7 cellular contexts compared by ENCODE assay signal in the genomic region with DNA sequence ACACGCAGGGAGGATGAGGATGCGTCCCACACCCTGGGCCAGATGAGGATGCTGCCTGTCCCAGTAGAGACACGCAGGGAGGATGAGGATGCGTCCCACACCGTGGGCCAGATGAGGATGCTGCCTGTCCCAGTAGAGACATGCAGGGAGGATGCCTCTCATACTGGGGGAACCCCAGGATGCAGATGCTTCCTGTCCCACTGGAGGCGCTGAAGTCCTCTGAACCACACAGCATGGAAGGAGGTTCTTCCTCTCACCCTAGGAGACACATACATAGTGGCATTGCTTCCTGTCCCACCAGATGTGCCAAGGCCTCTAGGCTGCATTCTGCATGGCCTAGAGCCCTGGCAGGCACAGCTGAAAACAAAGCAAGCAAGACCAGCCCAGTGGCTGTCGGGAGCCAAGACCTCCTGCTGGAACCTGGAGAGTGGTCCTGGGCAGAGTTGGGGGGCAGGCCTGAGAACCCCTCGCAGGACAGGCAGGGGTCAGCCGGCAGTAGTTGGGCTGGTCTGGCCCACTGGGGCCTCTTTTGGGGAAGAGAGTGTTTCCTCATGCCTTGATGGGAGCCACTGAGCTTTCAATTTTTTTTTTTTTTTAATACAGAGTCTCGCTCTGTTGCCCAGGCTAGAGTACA. TPM values are rescaled to one million over a fixed set of nuclear protein-coding genes. Genes with fewer than 3 reads are reported as not detected.
DNase-seq lines count a peak whose midpoint lies in the region; ATAC-seq, FAIRE-seq and TF ChIP-seq lines count a peak whose summit lies in the region.

No MANE protein-coding gene starts in this region.

- H3K4me3 ChIP-seq in OCI-LY3 (ENCODE audit: low read length), result no peak overlapping the region
- no peak overlapping the region for H3K4me3 ChIP-seq in astrocyte (ENCODE audit: insufficient read depth, low read depth, low read length)
- no peak overlapping the region for H3K4me3 ChIP-seq in mucosa of descending colon

- intact Hi-C loops in mucosa of descending colon (cut with DNase I, micrococcal nuclease), result no loop called here

- H3K36me3 ChIP-seq in OCI-LY3 (replicated peaks; ENCODE audit: low read depth, low read length), result no peaks in the 10 kb centered on the region
- H3K36me3 ChIP-seq in astrocyte (ENCODE audit: insufficient read depth, low read length), result no peaks in the 10 kb centered on the region
- no peaks in the 10 kb centered on the region for H3K36me3 ChIP-seq in mucosa of descending colon (ENCODE audit: low read depth)

- H3K4me3 Mint-ChIP-seq in astrocyte (ENCODE audit: unreplicated experiment), result no peak overlapping the region

- H3K9ac ChIP-seq in OCI-LY3 (ENCODE audit: low read length), result no peak overlapping the region
- no peak overlapping the region for H3K9ac ChIP-seq in astrocyte (ENCODE audit: low read length)

- H3K27me3 ChIP-seq in OCI-LY3 (ENCODE audit: low read depth, low read length) (peaks cover 13% of the 10 kb centered on the region), astrocyte (ENCODE audit: insufficient read depth, low read length) (peaks cover 2% of the 10 kb centered on the region)

- H3K4me2 ChIP-seq in OCI-LY3 (ENCODE audit: low read length) (no peak overlapping the region), astrocyte (ENCODE audit: low read length) (no peak overlapping the region)

- DNase-seq in GM03348 (ENCODE audit: low spot score) (peak; percentile 64), astrocyte (ENCODE audit: low read depth) (no peak), mucosa of descending colon (peak in 1 of 3 donors; percentile 39), NCI-H526 treated with DMSO at 0.1 percent for 48 hours (lab: John Stamatoyannopoulos, UW) (no peak), left lobe of liver (ENCODE audit: low spot score) (no peak)

- no peaks in the 10 kb centered on the region for H3K4me1 Mint-ChIP-seq in astrocyte (ENCODE audit: low read depth, unreplicated experiment)

- ATAC-seq in GM21737 (IDR thresholded peaks at IDR 0.05; ENCODE audit: unreplicated experiment), result peak; percentile 60
- ATAC-seq in mucosa of descending colon, result peak; percentile 36
- no peak for ATAC-seq in left lobe of liver

- H4K20me1 ChIP-seq in OCI-LY3 (ENCODE audit: insufficient read depth, low read length), result no peaks in the 10 kb centered on the region
- no peaks in the 10 kb centered on the region for H4K20me1 ChIP-seq in astrocyte (ENCODE audit: insufficient read depth, low read length)

- no peak overlapping the region; the same call in 1 of the 2 replicates for H2AFZ ChIP-seq in OCI-LY3 (ENCODE audit: low read depth, low read length)
- no peak overlapping the region for H2AFZ ChIP-seq in astrocyte (ENCODE audit: low read depth, low read length)

- H3K27ac Mint-ChIP-seq in astrocyte (ENCODE audit: unreplicated experiment), result no peak overlapping the region

- H3K9me3 ChIP-seq in OCI-LY3 (ENCODE audit: insufficient read depth, low read length) (no peaks in the 10 kb centered on the region), astrocyte (ENCODE audit: insufficient read depth, low read depth, low read length) (no peaks in the 10 kb centered on the region), mucosa of descending colon (no peaks in the 10 kb centered on the region)

- H3K36me3 Mint-ChIP-seq in astrocyte (ENCODE audit: low read depth, unreplicated experiment), result no peaks in the 10 kb centered on the region

- no peak overlapping the region for H3K27ac ChIP-seq in OCI-LY3 (ENCODE audit: low read length)
- H3K27ac ChIP-seq in astrocyte (ENCODE audit: low read depth, low read length), result no peak overlapping the region

- H3K79me2 ChIP-seq in OCI-LY3 (ENCODE audit: low read length), result no peaks in the 10 kb centered on the region
- H3K79me2 ChIP-seq in astrocyte (ENCODE audit: insufficient read depth, low read length), result no peaks in the 10 kb centered on the region

- TF ChIP-seq CTCF in OCI-LY3 (IDR thresholded peaks at IDR 0.05; ENCODE audit: low read depth, low read length) (peak; percentile 36), astrocyte (IDR thresholded peaks at IDR 0.05; ENCODE audit: insufficient read depth, low read depth, low read length) (peak; percentile 23), mucosa of descending colon (IDR thresholded peaks at IDR 0.05) (no peak)

- peaks cover 32% of the 10 kb centered on the region for H3K27me3 Mint-ChIP-seq in astrocyte (ENCODE audit: low read depth, unreplicated experiment)

- FAIRE-seq in astrocyte (lab: Jason Lieb, UNC), result no peak

- H3K9me3 Mint-ChIP-seq in astrocyte (ENCODE audit: unreplicated experiment), result no peaks in the 10 kb centered on the region

- H3K4me1 ChIP-seq in OCI-LY3 (ENCODE audit: low read length) (no peaks in the 10 kb centered on the region), astrocyte (ENCODE audit: insufficient read depth, low read length) (peaks cover 2% of the 10 kb centered on the region), mucosa of descending colon (ENCODE audit: low read depth) (peaks cover 9% of the 10 kb centered on the region)

RNA-seq across cellular contexts. Expression of gene HPN, which starts 4.3 kb away (rescaled TPM):
- 0.31 and 0.73 TPM in 2 replicates for total RNA-seq in astrocyte
- under 1 TPM in 2 of 3 donors, not detected in 1; 0.54 to 0.94 TPM for total RNA-seq in mucosa of descending colon
- total RNA-seq in left lobe of liver, result 564 TPM

RNA-seq across cellular contexts. Expression of gene SCN1B, which starts 15.5 kb away (rescaled TPM):
- total RNA-seq in astrocyte (2.1 and 3.0 TPM in 2 replicates), mucosa of descending colon (1 to 10 TPM; 1.6 to 8.8 (median 3.5) TPM), left lobe of liver (4.5 TPM)

RNA-seq across cellular contexts. Expression of gene GRAMD1A, which starts 45.7 kb away (rescaled TPM):
- total RNA-seq in astrocyte (64.6 and 67.4 TPM in 2 replicates), mucosa of descending colon (10 to 100 TPM; 32.5 to 53.1 (median 33.8) TPM), left lobe of liver (17.8 TPM)

Comparison
In these comparisons a context has a peak if more than half of its experiments do, and no peak if none do; other contexts are left out.
1. RNA of gene HPN, which starts 4.3 kb away (total RNA-seq): 564 TPM in left lobe of liver (single experiment); 0.31 to 0.73 TPM in astrocyte and 0.54 to 0.94 TPM in mucosa of descending colon; every median in the first group is over 100 times any median in the second.